1 cellular context compared by ENCODE assay signal in genomic region chr5:140988036-140988997, GRCh38.
TF ChIP-seq lines count a peak whose summit lies in the region.

No MANE protein-coding gene starts in this region.

TF ChIP-seq in GM23338, 12 proteins besides CTCF, POLR2A, EP300 and RAD21 (continued from another document):
- no peak for TF ChIP-seq ETS1 (IDR thresholded peaks at IDR 0.05)
- TF ChIP-seq POLR2AphosphoS5 (IDR thresholded peaks at IDR 0.05; ENCODE audit: low read depth) = no peak
- no peak for TF ChIP-seq REST (IDR thresholded peaks at IDR 0.05; ENCODE audit: unreplicated experiment)
- TF ChIP-seq STAT1 (IDR thresholded peaks at IDR 0.05; ENCODE audit: unreplicated experiment) = no peak
- TF ChIP-seq ZNF114 (CRISPR knock-in tag; IDR thresholded peaks at IDR 0.05) = no peak
- TF ChIP-seq JUNB (IDR thresholded peaks at IDR 0.05; ENCODE audit: unreplicated experiment) = no peak
- TF ChIP-seq ZNF331 (CRISPR knock-in tag; IDR thresholded peaks at IDR 0.05; ENCODE audit: low read depth) = no peak
- TF ChIP-seq ZNF462 (CRISPR knock-in tag; IDR thresholded peaks at IDR 0.05) = no peak
TF ChIP-seq in GM23338: peak in this region for 0.
